In genomic region chr14:100425454-100425814, GRCh38 we compare ENCODE assay signal across 1 cellular context.
TF ChIP-seq lines count a peak whose summit lies in the region.

No MANE protein-coding gene starts in this region.

TF ChIP-seq in GM23338, 12 proteins besides CTCF, POLR2A, EP300 and RAD21:
- TF ChIP-seq, protein P1, sequence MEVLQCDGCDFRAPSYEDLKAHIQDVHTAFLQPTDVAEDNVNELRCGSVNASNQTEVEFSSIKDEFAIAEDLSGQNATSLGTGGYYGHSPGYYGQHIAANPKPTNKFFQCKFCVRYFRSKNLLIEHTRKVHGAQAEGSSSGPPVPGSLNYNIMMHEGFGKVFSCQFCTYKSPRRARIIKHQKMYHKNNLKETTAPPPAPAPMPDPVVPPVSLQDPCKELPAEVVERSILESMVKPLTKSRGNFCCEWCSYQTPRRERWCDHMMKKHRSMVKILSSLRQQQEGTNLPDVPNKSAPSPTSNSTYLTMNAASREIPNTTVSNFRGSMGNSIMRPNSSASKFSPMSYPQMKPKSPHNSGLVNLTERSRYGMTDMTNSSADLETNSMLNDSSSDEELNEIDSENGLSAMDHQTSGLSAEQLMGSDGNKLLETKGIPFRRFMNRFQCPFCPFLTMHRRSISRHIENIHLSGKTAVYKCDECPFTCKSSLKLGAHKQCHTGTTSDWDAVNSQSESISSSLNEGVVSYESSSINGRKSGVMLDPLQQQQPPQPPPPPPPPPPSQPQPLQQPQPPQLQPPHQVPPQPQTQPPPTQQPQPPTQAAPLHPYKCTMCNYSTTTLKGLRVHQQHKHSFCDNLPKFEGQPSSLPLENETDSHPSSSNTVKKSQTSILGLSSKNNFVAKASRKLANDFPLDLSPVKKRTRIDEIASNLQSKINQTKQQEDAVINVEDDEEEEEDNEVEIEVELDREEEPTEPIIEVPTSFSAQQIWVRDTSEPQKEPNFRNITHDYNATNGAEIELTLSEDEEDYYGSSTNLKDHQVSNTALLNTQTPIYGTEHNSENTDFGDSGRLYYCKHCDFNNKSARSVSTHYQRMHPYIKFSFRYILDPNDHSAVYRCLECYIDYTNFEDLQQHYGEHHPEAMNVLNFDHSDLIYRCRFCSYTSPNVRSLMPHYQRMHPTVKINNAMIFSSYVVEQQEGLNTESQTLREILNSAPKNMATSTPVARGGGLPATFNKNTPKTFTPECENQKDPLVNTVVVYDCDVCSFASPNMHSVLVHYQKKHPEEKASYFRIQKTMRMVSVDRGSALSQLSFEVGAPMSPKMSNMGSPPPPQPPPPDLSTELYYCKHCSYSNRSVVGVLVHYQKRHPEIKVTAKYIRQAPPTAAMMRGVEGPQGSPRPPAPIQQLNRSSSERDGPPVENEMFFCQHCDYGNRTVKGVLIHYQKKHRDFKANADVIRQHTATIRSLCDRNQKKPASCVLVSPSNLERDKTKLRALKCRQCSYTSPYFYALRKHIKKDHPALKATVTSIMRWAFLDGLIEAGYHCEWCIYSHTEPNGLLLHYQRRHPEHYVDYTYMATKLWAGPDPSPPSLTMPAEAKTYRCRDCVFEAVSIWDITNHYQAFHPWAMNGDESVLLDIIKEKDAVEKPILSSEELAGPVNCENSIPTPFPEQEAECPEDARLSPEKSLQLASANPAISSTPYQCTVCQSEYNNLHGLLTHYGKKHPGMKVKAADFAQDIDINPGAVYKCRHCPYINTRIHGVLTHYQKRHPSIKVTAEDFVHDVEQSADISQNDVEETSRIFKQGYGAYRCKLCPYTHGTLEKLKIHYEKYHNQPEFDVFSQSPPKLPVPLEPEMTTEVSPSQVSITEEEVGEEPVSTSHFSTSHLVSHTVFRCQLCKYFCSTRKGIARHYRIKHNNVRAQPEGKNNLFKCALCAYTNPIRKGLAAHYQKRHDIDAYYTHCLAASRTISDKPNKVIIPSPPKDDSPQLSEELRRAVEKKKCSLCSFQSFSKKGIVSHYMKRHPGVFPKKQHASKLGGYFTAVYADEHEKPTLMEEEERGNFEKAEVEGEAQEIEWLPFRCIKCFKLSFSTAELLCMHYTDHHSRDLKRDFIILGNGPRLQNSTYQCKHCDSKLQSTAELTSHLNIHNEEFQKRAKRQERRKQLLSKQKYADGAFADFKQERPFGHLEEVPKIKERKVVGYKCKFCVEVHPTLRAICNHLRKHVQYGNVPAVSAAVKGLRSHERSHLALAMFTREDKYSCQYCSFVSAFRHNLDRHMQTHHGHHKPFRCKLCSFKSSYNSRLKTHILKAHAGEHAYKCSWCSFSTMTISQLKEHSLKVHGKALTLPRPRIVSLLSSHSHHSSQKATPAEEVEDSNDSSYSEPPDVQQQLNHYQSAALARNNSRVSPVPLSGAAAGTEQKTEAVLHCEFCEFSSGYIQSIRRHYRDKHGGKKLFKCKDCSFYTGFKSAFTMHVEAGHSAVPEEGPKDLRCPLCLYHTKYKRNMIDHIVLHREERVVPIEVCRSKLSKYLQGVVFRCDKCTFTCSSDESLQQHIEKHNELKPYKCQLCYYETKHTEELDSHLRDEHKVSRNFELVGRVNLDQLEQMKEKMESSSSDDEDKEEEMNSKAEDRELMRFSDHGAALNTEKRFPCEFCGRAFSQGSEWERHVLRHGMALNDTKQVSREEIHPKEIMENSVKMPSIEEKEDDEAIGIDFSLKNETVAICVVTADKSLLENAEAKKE (CRISPR knock-in tag; IDR thresholded peaks at IDR 0.05) = no peak
- TF ChIP-seq CREB1 (CRISPR knock-in tag; IDR thresholded peaks at IDR 0.05; ENCODE audit: low read depth) = no peak
- no peak for TF ChIP-seq EZH2 (IDR thresholded peaks at IDR 0.05; ENCODE audit: low read depth, unreplicated experiment)
- TF ChIP-seq POLR2AphosphoS5 (IDR thresholded peaks at IDR 0.05; ENCODE audit: low read depth) = no peak
- no peak for TF ChIP-seq NANOG (IDR thresholded peaks at IDR 0.05; ENCODE audit: borderline replicate concordance)
